Comparison of ENCODE assay signal across 14 cellular contexts in genomic region chr7:22630069-22630468, GRCh38.
DNase-seq lines count a peak whose midpoint lies in the region; ATAC-seq and TF ChIP-seq lines count a peak whose summit lies in the region.
"Had no signal": no experiment of that assay in that cellular context is flagged by ENCODE, and none has a peak within 500 bp of the region (broad histone marks: within the 10 kb centered on the region; RNA-seq: fewer than 3 reads in every experiment).

No MANE protein-coding gene starts in this region.

- intact Hi-C loops in testis (cut with DNase I; ENCODE audit: low total_unique reads): no loop called here

- H3K9me3 Mint-ChIP-seq in WTC11: no peaks in the 10 kb centered on the region
- H3K9me3 Mint-ChIP-seq in endodermal cell: no peaks in the 10 kb centered on the region
- H3K9me3 Mint-ChIP-seq: CD8-positive, alpha-beta T cell had no signal

- CTCF ChIA-PET in WTC11 (lab: Charles Lee): interaction anchor here (0.6 to 1.4 kb wide), 2 partner anchors 70 to 153 kb away, joined by 3 to 4 read pairs; no protein-coding TSS in a partner anchor

- H2BK15ac ChIP-seq in mesendoderm (replicated peaks; ENCODE audit: low read depth): no peak overlapping the region

- no peaks in the 10 kb centered on the region for H3K79me2 ChIP-seq in mesendoderm (ENCODE audit: control insufficient read depth, insufficient read depth, low read length)

- 93 to 94% methylated on average over 7 of the region's 7 CpGs for WGBS in endodermal cell (ENCODE audit: insufficient coverage in 1 of 2, insufficient read length in 1 of 2), 2 experiments
- no CpG with 5 or more reads among the region's 7 CpGs for WGBS in mesendoderm (ENCODE audit: extremely low coverage, insufficient coverage, low lambda C conversion rate)
- 97 to 99% methylated on average over 7 of the region's 7 CpGs for WGBS in testis, 2 donors
- WGBS in suprapubic skin: 91% methylated on average over 4 of the region's 7 CpGs

- H3K27me3 Mint-ChIP-seq in WTC11 (ENCODE audit: low read depth) (no peaks in the 10 kb centered on the region; the same call in 1 of the 2 replicates), endodermal cell (ENCODE audit: insufficient read depth) (no peaks in the 10 kb centered on the region)

- no peak overlapping the region for H2AK5ac ChIP-seq in mesendoderm (ENCODE audit: low read length)

- H2BK5ac ChIP-seq in mesendoderm (ENCODE audit: low read length): no peak overlapping the region

- TF ChIP-seq CTCF in WTC11 (IDR thresholded peaks at IDR 0.05) (no peak), endodermal cell (conservative IDR thresholded peaks at IDR 0.05) (no peak), testis (IDR thresholded peaks at IDR 0.05) (no peak), suprapubic skin (IDR thresholded peaks at IDR 0.05) (no peak)

- H3K9me3 ChIP-seq in endodermal cell (ENCODE audit: control insufficient read depth, low read length): no peaks in the 10 kb centered on the region
- no peaks in the 10 kb centered on the region for H3K9me3 ChIP-seq in testis
- H3K9me3 ChIP-seq in suprapubic skin: no peaks in the 10 kb centered on the region
- H3K9me3 ChIP-seq: A549, Caco-2 had no signal

- H3K4me3 ChIP-seq in endodermal cell (ENCODE audit: low read length): no peak overlapping the region
- no peak overlapping the region for H3K4me3 ChIP-seq in mesendoderm (ENCODE audit: low read length)
- no peak overlapping the region for H3K4me3 ChIP-seq in testis
- H3K4me3 ChIP-seq in suprapubic skin: no peak overlapping the region
- H3K4me3 ChIP-seq: A549 had no signal

- H3K4me1 ChIP-seq in endodermal cell (ENCODE audit: control insufficient read depth, insufficient read depth, low read length) (peaks cover 16% of the 10 kb centered on the region), mesendoderm (ENCODE audit: control insufficient read depth, low read depth, low read length) (peaks cover 4% of the 10 kb centered on the region), testis (no peaks in the 10 kb centered on the region), suprapubic skin (no peaks in the 10 kb centered on the region)
- H3K4me1 ChIP-seq: A549, Caco-2 had no signal

- H3K4me3 Mint-ChIP-seq in WTC11: no peak overlapping the region
- H3K4me3 Mint-ChIP-seq in endodermal cell: no peak overlapping the region
- H3K4me3 Mint-ChIP-seq: CD14-positive monocyte; CD8-positive, alpha-beta T cell had no signal

- H3K4me2 ChIP-seq in mesendoderm (ENCODE audit: low read length): no peak overlapping the region
- H3K4me2 ChIP-seq: A549 had no signal

- H3K18ac ChIP-seq in mesendoderm (ENCODE audit: low read length): no peak overlapping the region

- H3K27ac Mint-ChIP-seq in WTC11 (no peak overlapping the region), endodermal cell (peak overlapping the region; percentile 53)
- H3K27ac Mint-ChIP-seq: CD14-positive monocyte; CD8-positive, alpha-beta T cell had no signal

- TF ChIP-seq POLR2A in testis (IDR thresholded peaks at IDR 0.05) (no peak), suprapubic skin (IDR thresholded peaks at IDR 0.05) (no peak)

- H3K23ac ChIP-seq in mesendoderm (ENCODE audit: low read length): no peak overlapping the region

- no peak overlapping the region for H3K56ac ChIP-seq in mesendoderm (ENCODE audit: low read length)

- no peak overlapping the region for H4K5ac ChIP-seq in mesendoderm (ENCODE audit: low read length)

- H3K27me3 ChIP-seq in endodermal cell (ENCODE audit: control insufficient read depth, insufficient read depth, low read length, poor library complexity, severe bottlenecking): no peaks in the 10 kb centered on the region
- no peaks in the 10 kb centered on the region for H3K27me3 ChIP-seq in mesendoderm (ENCODE audit: insufficient read depth, low read length, poor library complexity)
- no peaks in the 10 kb centered on the region for H3K27me3 ChIP-seq in testis
- no peaks in the 10 kb centered on the region for H3K27me3 ChIP-seq in suprapubic skin

- H3K36me3 Mint-ChIP-seq in WTC11 (no peaks in the 10 kb centered on the region), endodermal cell (ENCODE audit: low read depth) (peaks cover 52% of the 10 kb centered on the region)
- H3K36me3 Mint-ChIP-seq: CD14-positive monocyte; CD8-positive, alpha-beta T cell had no signal

- H3K36me3 ChIP-seq in endodermal cell (ENCODE audit: control insufficient read depth, insufficient read depth, low read length) (peaks cover 47% of the 10 kb centered on the region), mesendoderm (ENCODE audit: control insufficient read depth, insufficient read depth, low read length) (no peaks in the 10 kb centered on the region), testis (ENCODE audit: low read depth, missing control alignments) (no peaks in the 10 kb centered on the region), suprapubic skin (no peaks in the 10 kb centered on the region)

- peak; percentile 60 for ATAC-seq in WTC11
- ATAC-seq in HG03135 (IDR thresholded peaks at IDR 0.05; ENCODE audit: unreplicated experiment): no peak
- ATAC-seq: A549; CD8-positive, alpha-beta T cell; HCT116 had no signal

- H3K4me1 Mint-ChIP-seq in WTC11: peaks cover 15% of the 10 kb centered on the region
- H3K4me1 Mint-ChIP-seq in endodermal cell: peaks cover 38% of the 10 kb centered on the region
- H3K4me1 Mint-ChIP-seq: CD14-positive monocyte had no signal

- H3K9ac ChIP-seq in endodermal cell (ENCODE audit: extremely low read depth, low read length, poor library complexity, severe bottlenecking) (no peak overlapping the region), mesendoderm (ENCODE audit: low read length) (no peak overlapping the region)

- H3K79me1 ChIP-seq in mesendoderm (ENCODE audit: low read length): no peaks in the 10 kb centered on the region

- H2BK120ac ChIP-seq in mesendoderm (ENCODE audit: low read depth, low read length): no peak overlapping the region

- H3K27ac ChIP-seq in endodermal cell (ENCODE audit: low read depth, low read length) (no peak overlapping the region), mesendoderm (ENCODE audit: low read depth, low read length) (no peak overlapping the region), testis (no peak overlapping the region), suprapubic skin (no peak overlapping the region)
- H3K27ac ChIP-seq: A549 had no signal

- POLR2A ChIA-PET in WTC11 (lab: Charles Lee): no interaction called here

- DNase-seq in WTC11 (ENCODE audit: low spot score) (peak; percentile 11), endodermal cell (peak; percentile 69), mesendoderm (peak; percentile 44), testis (no peak), suprapubic skin (ENCODE audit: low spot score in 2 of 2) (no peak)
- DNase-seq: Caco-2; CD8-positive, alpha-beta T cell; DND-41; GF-D8; IMR-90 had no signal

- no peak for TF ChIP-seq EP300 in suprapubic skin (IDR thresholded peaks at IDR 0.05)

- no peak overlapping the region for H4K8ac ChIP-seq in mesendoderm (ENCODE audit: low read depth, low read length)

- no peak overlapping the region for H3K4ac ChIP-seq in mesendoderm (ENCODE audit: low read depth, low read length)

TF ChIP-seq in WTC11, 78 proteins besides CTCF, POLR2A, EP300 and RAD21:
- no peak for TF ChIP-seq USF1 (CRISPR knock-in tag; IDR thresholded peaks at IDR 0.05)

Comparison
In these comparisons a context has a peak if more than half of its experiments do, and no peak if none do; other contexts are left out.
1. DNase-seq: peak in WTC11 (single experiment), endodermal cell (single experiment) and mesendoderm (single experiment); none in testis (single experiment) and suprapubic skin (0 of 2).